13 cellular contexts compared by ENCODE assay signal in genomic region chr21:29904359-29905282, GRCh38.
DNase-seq lines count a peak whose midpoint lies in the region; TF ChIP-seq lines count a peak whose summit lies in the region.
"Had no signal": no experiment of that assay in that cellular context is flagged by ENCODE, and none has a peak within 500 bp of the region (broad histone marks: within the 10 kb centered on the region; RNA-seq: fewer than 3 reads in every experiment).

No MANE protein-coding gene starts in this region.

- H3K9me3 ChIP-seq in adipocyte (ENCODE audit: control insufficient read depth, low read length): no peaks in the 10 kb centered on the region
- H3K9me3 ChIP-seq: thoracic aorta had no signal

- DNase-seq in NCI-H1092 treated with DMSO at 0.1 percent for 48 hours (lab: John Stamatoyannopoulos, UW) (peak; percentile 8), NCI-H1092 (lab: John Stamatoyannopoulos, UW) (no peak), adipocyte (ENCODE audit: low read depth) (peak; percentile 23), foreskin fibroblast (peak; percentile 28 to 91), stromal cell of bone marrow (ENCODE audit: low read depth) (peak; percentile 79), DMS79 treated with DMSO at 0.1 percent for 48 hours (lab: John Stamatoyannopoulos, UW) (no peak), KBM-7 (no peak)
- DNase-seq in activated CD8-positive, alpha-beta memory T cell treated with anti-CD3 and anti-CD28 coated beads, Interleukin-2, amount 50 U/mL, for 4 hours: no peak
- DNase-seq: activated CD4-positive, alpha-beta T cell treated with anti-CD3 and anti-CD28 coated beads for 48 hours; activated T-cell treated with anti-CD3 and anti-CD28 coated beads, Interleukin-2, amount 50 U/mL, for 24 hours; NCI-H187; SW 1271 had no signal

- H3K36me3 ChIP-seq in adipocyte (ENCODE audit: control insufficient read depth, insufficient read depth, low read length, severe bottlenecking): no peaks in the 10 kb centered on the region
- H3K36me3 ChIP-seq: thoracic aorta had no signal

- in situ Hi-C loops in KBM-7 (cut with MboI; ENCODE audit: low pct_unique_long_range_greater_than_20kb, low sequenced_read_pairs): no loop called here

- H3K4me3 ChIP-seq in adipocyte (ENCODE audit: low read length) (no peak overlapping the region), foreskin fibroblast (ENCODE audit: low read depth in 1 of 2, low read length in 2 of 2) (no peak overlapping the region)
- H3K4me3 ChIP-seq: thoracic aorta had no signal

- no peak for TF ChIP-seq CTCF in foreskin fibroblast (IDR thresholded peaks at IDR 0.05; ENCODE audit: low read depth, low read length)

- peak overlapping the region; percentile 36 for H3K9ac ChIP-seq in adipocyte (ENCODE audit: low read length)

- H3K27me3 ChIP-seq in adipocyte (replicated peaks; ENCODE audit: control insufficient read depth, insufficient read depth, low read length): no peaks in the 10 kb centered on the region

- peaks cover 6% of the 10 kb centered on the region for H3K4me1 ChIP-seq in adipocyte (ENCODE audit: control insufficient read depth, insufficient read depth, low read length)

Comparison
In these comparisons a context has a peak if more than half of its experiments do, and no peak if none do; other contexts are left out.
1. DNase-seq: peak in NCI-H1092 treated with DMSO at 0.1 percent for 48 hours (single experiment), adipocyte (single experiment), foreskin fibroblast (2 of 2) and stromal cell of bone marrow (single experiment); none in NCI-H1092 (single experiment), DMS79 treated with DMSO at 0.1 percent for 48 hours (single experiment), activated CD8-positive, alpha-beta memory T cell treated with anti-CD3 and anti-CD28 coated beads, Interleukin-2, amount 50 U/mL, for 4 hours (single experiment) and KBM-7 (single experiment).